ENCODE assay signal across 7 cellular contexts in the genomic region with DNA sequence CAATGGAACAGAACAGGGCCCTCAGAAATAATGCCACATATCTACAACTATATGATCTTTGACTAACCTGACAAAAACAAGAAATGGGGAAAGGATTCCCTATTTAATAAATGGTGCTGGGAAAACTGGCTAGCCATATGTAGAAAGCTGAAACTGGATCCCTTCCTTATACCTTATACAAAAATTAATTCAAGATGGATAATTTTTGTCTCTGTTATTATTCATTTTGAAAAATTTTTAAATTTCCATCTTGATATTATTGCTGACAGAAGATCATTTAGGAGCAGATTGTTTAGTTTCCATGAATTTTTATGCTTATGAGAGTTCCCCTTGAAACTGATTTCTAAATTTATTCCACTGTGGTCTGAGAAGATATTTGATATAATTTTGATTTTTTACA.
DNase-seq lines count a peak whose midpoint lies in the region.
"Not testable (repeated sequence)": the region's sequence is repeated elsewhere in the genome, so short reads cannot be mapped to it uniquely, and the experiment has no call there.

No MANE protein-coding gene starts in this region.

- DNase-seq in DMS153 (lab: John Stamatoyannopoulos, UW): peak; percentile 30
- DNase-seq in M059J (ENCODE audit: low read depth): peak; percentile 7
- peak; percentile 31 for DNase-seq in NCI-H1436 (lab: John Stamatoyannopoulos, UW)
- peak; percentile 31 for DNase-seq in NCI-H2171 (lab: John Stamatoyannopoulos, UW)
- peak; percentile 79 for DNase-seq in NCI-H748 (lab: John Stamatoyannopoulos, UW; ENCODE audit: unreplicated experiment)
- peak; percentile 20 for DNase-seq in cerebellar cortex (ENCODE audit: low spot score)
- DNase-seq in mesenchymal stem cell: peak; percentile 4

- not testable (repeated sequence) for H3K18ac ChIP-seq in mesenchymal stem cell (ENCODE audit: low read depth in 1 of 2, low read length in 2 of 2)

- H3K4me3 ChIP-seq in mesenchymal stem cell (ENCODE audit: insufficient read depth in 1 of 2, low read depth in 1 of 2, low read length in 2 of 2): not testable (repeated sequence)

- not testable (repeated sequence) for H3K9ac ChIP-seq in mesenchymal stem cell (ENCODE audit: low read length)

- not testable (repeated sequence) for H4K91ac ChIP-seq in mesenchymal stem cell (ENCODE audit: low read length)

- not testable (repeated sequence) for H3K4me2 ChIP-seq in mesenchymal stem cell (ENCODE audit: low read length, poor library complexity, severe bottlenecking)

- H4K8ac ChIP-seq in mesenchymal stem cell (ENCODE audit: low read length): not testable (repeated sequence)

- H3K36me3 ChIP-seq in mesenchymal stem cell (ENCODE audit: control insufficient read depth in 1 of 2, insufficient read depth in 2 of 2, low read depth in 1 of 2, low read length in 2 of 2): not testable (repeated sequence)

- H3K14ac ChIP-seq in mesenchymal stem cell (ENCODE audit: low read length in 2 of 2): not testable (repeated sequence)

- H3K27me3 ChIP-seq in mesenchymal stem cell (ENCODE audit: control insufficient read depth in 1 of 2, insufficient read depth in 1 of 2, low read length in 2 of 2): not testable (repeated sequence)

- H2AK5ac ChIP-seq in mesenchymal stem cell (ENCODE audit: low read length, severe bottlenecking): not testable (repeated sequence)

- not testable (repeated sequence) for H3K23ac ChIP-seq in mesenchymal stem cell (ENCODE audit: low read length in 2 of 2)

- not testable (repeated sequence) for H2BK120ac ChIP-seq in mesenchymal stem cell (ENCODE audit: low read depth, low read length)

- not testable (repeated sequence) for H2AFZ ChIP-seq in mesenchymal stem cell (ENCODE audit: low read depth, low read length)

- H3K27ac ChIP-seq in mesenchymal stem cell (ENCODE audit: low read length, poor library complexity, severe bottlenecking): not testable (repeated sequence)

- H2BK15ac ChIP-seq in mesenchymal stem cell (ENCODE audit: low read depth, poor library complexity, severe bottlenecking): not testable (repeated sequence)

- H3K4me1 ChIP-seq in mesenchymal stem cell (ENCODE audit: control insufficient read depth, insufficient read depth, low read depth, low read length): not testable (repeated sequence)

- not testable (repeated sequence) for H2BK12ac ChIP-seq in mesenchymal stem cell (ENCODE audit: low read length in 2 of 2)

- H3K9me3 ChIP-seq in mesenchymal stem cell (ENCODE audit: control insufficient read depth, low read length): peaks cover 32% of the 10 kb centered on the region

- not testable (repeated sequence) for H3K4ac ChIP-seq in mesenchymal stem cell (ENCODE audit: low read depth in 1 of 2, low read length in 2 of 2)

- not testable (repeated sequence) for H2BK5ac ChIP-seq in mesenchymal stem cell (ENCODE audit: low read depth, low read length, poor library complexity, severe bottlenecking)

- H3K79me1 ChIP-seq in mesenchymal stem cell (replicated peaks; ENCODE audit: low read length, poor library complexity, severe bottlenecking): not testable (repeated sequence)

Comparison
In these comparisons a context has a peak if more than half of its experiments do, and no peak if none do; other contexts are left out.
1. DNase-seq: peak in every context shown above with its lines; median percentile 79 in NCI-H748; 31 in NCI-H1436; 31 in NCI-H2171; 30 in DMS153; 20 in cerebellar cortex; 7 in M059J; 4 in mesenchymal stem cell.